In genomic region chr2:161036926-161037325, GRCh38 we compare ENCODE assay signal across 30 cellular contexts.
"Had no signal": no experiment of that assay in that cellular context is flagged by ENCODE, and none has a peak within 500 bp of the region (broad histone marks: within the 10 kb centered on the region; RNA-seq: fewer than 3 reads in every experiment).

No MANE protein-coding gene starts in this region.

- H3K4me1 ChIP-seq: gastroesophageal sphincter, right lobe of liver, vagina had no signal

- H3K36me3 ChIP-seq: brain microvascular endothelial cell, gastroesophageal sphincter, neutrophil, right lobe of liver, vagina had no signal

- DNase-seq: activated CD4-positive, alpha-beta memory T cell treated with anti-CD3 and anti-CD28 coated beads, Interleukin-2, amount 10 ng/mL, durations not matched to agents 7 days and 5 days; activated CD4-positive, alpha-beta T cell treated with anti-CD3 and anti-CD28 coated beads for 1 hour; activated CD4-positive, alpha-beta T cell treated with anti-CD3 and anti-CD28 coated beads, Interleukin-2, amount 10 ng/mL, durations not matched to agents 7 days and 5 days; activated CD8-positive, alpha-beta memory T cell treated with anti-CD3 and anti-CD28 coated beads, Interleukin-2, amount 50 U/mL, for 48 hours; activated gamma-delta T cell; activated naive CD4-positive, alpha-beta T cell treated with anti-CD3 and anti-CD28 coated beads, Interleukin-2, amount 50 U/mL, for 16 hours; activated T-cell treated with anti-CD3 and anti-CD28 coated beads, Interleukin-2, amount 50 U/mL, for 24 hours; amniotic stem cell; brain microvascular endothelial cell; caudate nucleus; cortex of kidney; effector memory CD8-positive, alpha-beta T cell; islet precursor cell; left cardiac atrium; left ventricle myocardium superior; mucosa of descending colon; right lobe of liver; stimulated activated CD4-positive, alpha-beta T cell treated with anti-CD3 and anti-CD28 coated beads, Interleukin-1b, Interleukin-23, amount 100 ng/mL, for 48 hours; stimulated activated CD4-positive, alpha-beta T cell treated with anti-CD3 and anti-CD28 coated beads, Interleukin-4, amount 100 ng/mL, for 4 hours; stimulated activated CD8-positive, alpha-beta memory T cell treated with anti-CD3 and anti-CD28 coated beads, Interleukin-4, amount 100 ng/mL, for 48 hours; stimulated activated naive CD8-positive, alpha-beta T cell treated with anti-CD3 and anti-CD28 coated beads, Interleukin-15, amount 100 ng/mL, for 72 hours; substantia nigra; T-helper 17 cell; T1000 had no signal

- H3K4me3 ChIP-seq: gastroesophageal sphincter, hepatocyte, mucosa of descending colon, right lobe of liver, skin epidermis, vagina had no signal

- H3K27ac ChIP-seq: brain microvascular endothelial cell, gastroesophageal sphincter, hepatocyte, neutrophil, right lobe of liver, vagina had no signal

- H3K27me3 ChIP-seq: brain microvascular endothelial cell, gastroesophageal sphincter, hepatocyte, neutrophil, right lobe of liver, vagina had no signal

- H3K9me3 ChIP-seq: gastroesophageal sphincter, mucosa of descending colon, neutrophil, right lobe of liver, vagina had no signal

- ATAC-seq: effector memory CD8-positive, alpha-beta T cell; gastroesophageal sphincter; left cardiac atrium; mucosa of descending colon; right lobe of liver; stimulated activated memory B cell treated with anti-CD40 and anti-IgM and Interleukin-4, amounts not matched to agents 10 μg/mL and 1 μg/mL and 100 μg/mL, for 72 hours; stimulated activated naive CD8-positive, alpha-beta T cell treated with anti-CD3 and anti-CD28 coated beads, Interleukin-15, amount 100 ng/mL, for 72 hours; T-helper 17 cell had no signal
